ENCODE assay signal across 17 cellular contexts in genomic region chr9:6557883-6558282, GRCh38.
DNase-seq lines count a peak whose midpoint lies in the region; ATAC-seq, FAIRE-seq and TF ChIP-seq lines count a peak whose summit lies in the region.
"Had no signal": no experiment of that assay in that cellular context is flagged by ENCODE, and none has a peak within 500 bp of the region (broad histone marks: within the 10 kb centered on the region; RNA-seq: fewer than 3 reads in every experiment).

No MANE protein-coding gene starts in this region.

- H3K36me3 ChIP-seq in GM12878 (ENCODE audit: control insufficient read depth in 2 of 2, insufficient read depth in 2 of 2, low read length in 1 of 2) = peaks cover 7 to 17% of the 10 kb centered on the region in 2 experiments
- H3K36me3 ChIP-seq: heart right ventricle, thyroid gland had no signal

- DNase-seq in Daoy (ENCODE audit: low read depth) (peak; percentile 28), NCI-H146 (lab: John Stamatoyannopoulos, UW) (peak; percentile 97), GM12878 (ENCODE audit: low read depth, low spot score) (no peak), iPS-NIHi11 (ENCODE audit: low spot score) (peak; percentile 27), OCI-M1 (lab: John Stamatoyannopoulos, UW) (no peak), RWPE1 (ENCODE audit: low spot score) (no peak)
- DNase-seq in activated naive CD4-positive, alpha-beta T cell treated with anti-CD3 and anti-CD28 coated beads, Interleukin-2, amount 50 U/mL, for 16 hours = no peak
- DNase-seq: activated CD4-positive, alpha-beta memory T cell treated with anti-CD3 and anti-CD28 coated beads for 36 hours; kidney; thyroid gland had no signal

- H2AFZ ChIP-seq in GM12878 (ENCODE audit: control insufficient read depth, low read depth, low read length) = no peak overlapping the region

- ATAC-seq in GM12878 (no peak), HG02588 (IDR thresholded peaks at IDR 0.05; ENCODE audit: unreplicated experiment) (no peak)
- ATAC-seq: Panc1 had no signal

- in situ Hi-C loops in GM12878 (cut with MboI) = no loop called here

- 91% methylated on average over 6 of the region's 6 CpGs for WGBS in GM12878 (ENCODE audit: insufficient coverage, insufficient replicate concordance, low lambda C conversion rate, missing lambda C conversion rate)

- H3K9ac ChIP-seq in GM12878 (ENCODE audit: control insufficient read depth, insufficient read depth, low read length) = no peak overlapping the region

- no TSS peak for BruUV-seq in GM12878 (replicated peaks; lab: Mats Ljungman, UMichigan)

- H3K4me3 ChIP-seq in GM12878 = no peak overlapping the region
- H3K4me3 ChIP-seq: heart right ventricle, skin epidermis, thyroid gland had no signal

- RAD21 ChIA-PET in GM12878 (lab: Charles Lee; ENCODE audit: unreplicated experiment) = no interaction called here

- no peaks in the 10 kb centered on the region for H3K9me3 ChIP-seq in GM12878 (replicated peaks; ENCODE audit: control insufficient read depth, insufficient read depth, low read length)
- H3K9me3 ChIP-seq: heart right ventricle, thyroid gland had no signal

- no peak overlapping the region for H3K4me2 ChIP-seq in GM12878 (ENCODE audit: control insufficient read depth, insufficient read depth)

- H3K27ac ChIP-seq in GM12878 (ENCODE audit: control insufficient read depth, insufficient read depth) = no peak overlapping the region
- no peak overlapping the region for H3K27ac ChIP-seq in RWPE1
- H3K27ac ChIP-seq: epithelial cell of prostate, heart right ventricle, thyroid gland had no signal

- no peaks in the 10 kb centered on the region for H4K20me1 ChIP-seq in GM12878 (ENCODE audit: control insufficient read depth, insufficient read depth)

- no peaks in the 10 kb centered on the region for H3K79me2 ChIP-seq in GM12878 (ENCODE audit: control insufficient read depth, insufficient read depth, low read length)

- no peak for TF ChIP-seq EP300 in GM12878 (IDR thresholded peaks at IDR 0.05; ENCODE audit: borderline replicate concordance in 1 of 2, control insufficient read depth in 1 of 2, low read depth in 2 of 2, low read length in 2 of 2)

- no peak for TF ChIP-seq RAD21 in GM12878 (IDR thresholded peaks at IDR 0.05; ENCODE audit: insufficient read depth, low read depth, low read length)

- POLR2A ChIA-PET in GM12878 (lab: Charles Lee) (no interaction called here), RWPE1 (lab: Yijun Ruan, JAX; ENCODE audit: low non-redundant PET) (no interaction called here)

- TF ChIP-seq POLR2A in GM12878 (IDR thresholded peaks at IDR 0.05; ENCODE audit: low read depth, low read length) = no peak

- TF ChIP-seq CTCF in GM12878 (IDR thresholded peaks at IDR 0.05 in 2 of 3, conservative IDR thresholded peaks at IDR 0.05 in 1 of 3; ENCODE audit: control insufficient read depth in 2 of 3, extremely low read depth in 1 of 3, insufficient read depth in 1 of 3, low read depth in 3 of 3, low read length in 3 of 3) = no peak
- TF ChIP-seq CTCF in RWPE1 (conservative IDR thresholded peaks at IDR 0.05; ENCODE audit: low read depth) = no peak

- CTCF ChIA-PET in GM12878 (lab: Yijun Ruan, JAX) (interaction anchor here (0.8 to 1.8 kb wide), 2 partner anchors 10 to 13 kb away, joined by 3 to 7 read pairs; no protein-coding TSS in a partner anchor), RWPE1 (lab: Yijun Ruan, JAX) (no interaction called here)

- SMC1A ChIA-PET in GM12878 (lab: Charles Lee; ENCODE audit: uncharacterized antibody, unreplicated experiment) = interaction anchor here (0.7 kb wide), 1 partner anchor 835 kb away, joined by 3 read pairs; no protein-coding TSS in a partner anchor

- H3K27me3 ChIP-seq in GM12878 (replicated peaks in 1 of 2; ENCODE audit: control insufficient read depth in 2 of 2, insufficient read depth in 2 of 2, low read length in 1 of 2) = no peaks in the 10 kb centered on the region
- H3K27me3 ChIP-seq: thyroid gland had no signal

- no peak for FAIRE-seq in GM12878 (lab: Jason Lieb, UNC)
- FAIRE-seq: D721Med, HTR-8/SVneo, kidney had no signal

- intact Hi-C loops in GM12878 (cut with micrococcal nuclease; ENCODE audit: unreplicated experiment) = no loop called here

- no peaks in the 10 kb centered on the region for H3K4me1 ChIP-seq in GM12878 (ENCODE audit: control insufficient read depth, insufficient read depth, low read length)
- H3K4me1 ChIP-seq: thyroid gland had no signal

TF ChIP-seq in GM12878, 131 proteins besides CTCF, POLR2A, EP300 and RAD21:
- TF ChIP-seq BCL3 (IDR thresholded peaks at IDR 0.05; ENCODE audit: borderline replicate concordance, insufficient read depth, low read depth, low read length, poor library complexity, severe bottlenecking) = peak; percentile 21
- no peak for TF ChIP-seq RCOR1 (conservative IDR thresholded peaks at IDR 0.05; ENCODE audit: low read depth, low read length)

Comparison
In these comparisons a context has a peak if more than half of its experiments do, and no peak if none do; other contexts are left out.
1. DNase-seq: peak in Daoy (single experiment), NCI-H146 (single experiment) and iPS-NIHi11 (single experiment); none in GM12878 (single experiment), OCI-M1 (single experiment), RWPE1 (single experiment) and activated naive CD4-positive, alpha-beta T cell treated with anti-CD3 and anti-CD28 coated beads, Interleukin-2, amount 50 U/mL, for 16 hours (single experiment).